ENCODE assay signal across 8 cellular contexts in the genomic region with DNA sequence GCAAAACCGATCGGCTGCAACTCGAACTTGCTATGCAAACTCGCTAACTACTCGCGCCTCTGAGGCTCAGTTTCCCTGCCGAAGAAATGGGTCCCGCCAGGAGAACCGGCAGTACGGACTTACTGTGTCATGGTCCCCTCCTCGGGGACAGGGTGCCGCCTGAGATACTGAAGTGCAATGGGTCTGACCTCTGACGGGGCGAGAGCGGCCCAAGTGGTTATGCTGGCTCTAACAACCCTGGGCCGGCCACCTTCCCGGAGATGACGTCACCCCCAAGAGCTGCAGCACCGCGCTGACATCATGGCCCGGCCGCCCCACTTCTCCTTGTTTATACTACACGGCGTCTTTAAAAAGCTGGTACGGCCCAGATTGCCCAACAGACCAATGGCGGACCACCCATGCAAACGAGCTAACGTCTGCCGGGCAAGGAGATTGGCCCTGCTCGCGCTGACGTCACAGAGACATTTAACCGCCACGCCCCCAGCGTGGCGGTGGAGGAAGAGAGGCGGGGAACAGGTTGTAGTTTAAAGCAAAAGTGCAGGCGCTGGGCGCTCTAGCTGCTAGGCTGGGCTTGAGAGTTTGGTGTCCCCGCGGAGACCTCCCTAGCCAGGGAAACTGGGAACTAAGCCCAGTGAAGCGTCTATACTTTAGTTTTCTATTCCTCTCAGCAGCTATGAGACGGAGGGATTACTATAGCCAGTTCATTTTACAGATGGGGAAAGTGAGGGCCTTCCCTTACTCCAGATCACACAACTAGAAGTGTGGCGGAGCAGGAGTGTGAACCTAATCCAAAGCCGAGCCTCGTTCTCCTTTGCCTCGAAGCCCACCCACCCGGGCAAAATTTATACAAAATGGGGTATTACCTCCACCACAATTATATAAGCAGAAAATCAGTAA. TPM values are rescaled to one million over a fixed set of nuclear protein-coding genes. Genes with fewer than 3 reads are reported as not detected.
A peak's percentile ranks its signal among the peaks of the same experiment; 100 is the strongest.
DNase-seq lines count a peak whose midpoint lies in the region; ATAC-seq lines count a peak whose summit lies in the region.

No MANE protein-coding gene starts in this region.

- ATAC-seq in GM21367 (IDR thresholded peaks at IDR 0.05; ENCODE audit: unreplicated experiment), result peak; percentile 59

- H3K36me3 ChIP-seq in effector memory CD4-positive, alpha-beta T cell (ENCODE audit: control insufficient read depth, insufficient read depth, low read length), result no peaks in the 10 kb centered on the region

- H3K27ac ChIP-seq in effector memory CD4-positive, alpha-beta T cell (ENCODE audit: insufficient read depth, low read length, poor library complexity, severe bottlenecking), result peak overlapping the region; percentile 100

- no peaks in the 10 kb centered on the region for H3K27me3 ChIP-seq in effector memory CD4-positive, alpha-beta T cell (replicated peaks; ENCODE audit: control insufficient read depth, insufficient read depth, low read length, poor library complexity, severe bottlenecking)

- H3K9me3 ChIP-seq in effector memory CD4-positive, alpha-beta T cell (ENCODE audit: control insufficient read depth, low read length), result no peaks in the 10 kb centered on the region

- DNase-seq in CMK (ENCODE audit: low read depth), result peak; percentile 96
- peak; percentile 99 for DNase-seq in HT1080 (ENCODE audit: low read depth)
- peak; percentile 99 for DNase-seq in NOMO-1 (lab: John Stamatoyannopoulos, UW; ENCODE audit: unreplicated experiment in 2 of 2)
- peak in 2 of 3 experiments; percentile 86 for DNase-seq in activated CD8-positive, alpha-beta memory T cell treated with anti-CD3 and anti-CD28 coated beads for 48 hours (ENCODE audit: low read depth in 2 of 3, low spot score in 2 of 3)
- DNase-seq in effector memory CD4-positive, alpha-beta T cell, result peak; percentile 97 to 98 (median 98)
- DNase-seq in lung microvascular endothelial cell (ENCODE audit: low read depth in 2 of 2), result peak; percentile 100
- DNase-seq in stimulated activated CD4-positive, alpha-beta T cell treated with anti-CD3 and anti-CD28 coated beads, TNF-alpha, amount 100 ng/mL, for 48 hours (ENCODE audit: low read depth in 3 of 3), result peak; percentile 91 to 97 (median 92)

- H3K4me1 ChIP-seq in effector memory CD4-positive, alpha-beta T cell (ENCODE audit: control insufficient read depth, insufficient read depth, low read length, poor library complexity, severe bottlenecking), result peaks cover 66% of the 10 kb centered on the region

- peak overlapping the region; percentile 95 for H3K4me3 ChIP-seq in effector memory CD4-positive, alpha-beta T cell (ENCODE audit: insufficient read depth, low read depth, low read length, poor library complexity, severe bottlenecking)

RNA-seq across cellular contexts. Expression of gene RNF44, which starts 0.7 kb away (rescaled TPM):
- total RNA-seq in HT1080 (2014; rRNA removed; shearing (Covaris generic)), result 10.0 and 16.7 TPM in 2 replicates
- polyA plus RNA-seq in HT1080 (2015; cell fraction: cytosol; rRNA removed), result 27.5 and 28.8 TPM in 2 replicates
- polyA plus RNA-seq in HT1080 (2015; cell fraction: nucleus; rRNA removed), result 88.7 and 95.5 TPM in 2 replicates
- total RNA-seq in lung microvascular endothelial cell, result 2.4 and 5.6 TPM in 2 replicates

RNA-seq across cellular contexts. Expression of gene CDHR2, which starts 11.3 kb away (rescaled TPM):
- total RNA-seq in HT1080 (2014; rRNA removed; shearing (Covaris generic)), result not detected in 2 replicates
- polyA plus RNA-seq in HT1080 (2015; cell fraction: cytosol; rRNA removed), result not detected in 2 replicates
- polyA plus RNA-seq in HT1080 (2015; cell fraction: nucleus; rRNA removed), result not detected in 2 replicates
- total RNA-seq in lung microvascular endothelial cell, result under 0.01 TPM in 1 of 2 replicates, not detected in the other

Comparison
In these comparisons a context has a peak if more than half of its experiments do, and no peak if none do; other contexts are left out.
1. Peak in every context shown above with its lines: DNase-seq, ATAC-seq, H3K4me3 ChIP-seq and H3K27ac ChIP-seq.